Comparison of ENCODE assay signal across 1 cellular context in genomic region chr18:64993695-64994094, GRCh38.
TF ChIP-seq lines count a peak whose summit lies in the region.

No MANE protein-coding gene starts in this region.

TF ChIP-seq in WTC11, 78 proteins besides CTCF, POLR2A, EP300 and RAD21 (continued from another document):
- TF ChIP-seq ZBTB43 (CRISPR knock-in tag; IDR thresholded peaks at IDR 0.05) (no peak), SMAD4 (CRISPR knock-in tag; IDR thresholded peaks at IDR 0.05) (no peak), ZNF671 (CRISPR knock-in tag; IDR thresholded peaks at IDR 0.05) (no peak), TP53 (CRISPR knock-in tag; IDR thresholded peaks at IDR 0.05) (no peak), ZNF396 (CRISPR knock-in tag; IDR thresholded peaks at IDR 0.05; ENCODE audit: borderline replicate concordance) (no peak), ZNF263 (CRISPR knock-in tag; IDR thresholded peaks at IDR 0.05; ENCODE audit: low read depth) (no peak), ZNF425 (CRISPR knock-in tag; conservative IDR thresholded peaks at IDR 0.05) (no peak)
